Comparison of ENCODE assay signal across 1 cellular context in the genomic region with DNA sequence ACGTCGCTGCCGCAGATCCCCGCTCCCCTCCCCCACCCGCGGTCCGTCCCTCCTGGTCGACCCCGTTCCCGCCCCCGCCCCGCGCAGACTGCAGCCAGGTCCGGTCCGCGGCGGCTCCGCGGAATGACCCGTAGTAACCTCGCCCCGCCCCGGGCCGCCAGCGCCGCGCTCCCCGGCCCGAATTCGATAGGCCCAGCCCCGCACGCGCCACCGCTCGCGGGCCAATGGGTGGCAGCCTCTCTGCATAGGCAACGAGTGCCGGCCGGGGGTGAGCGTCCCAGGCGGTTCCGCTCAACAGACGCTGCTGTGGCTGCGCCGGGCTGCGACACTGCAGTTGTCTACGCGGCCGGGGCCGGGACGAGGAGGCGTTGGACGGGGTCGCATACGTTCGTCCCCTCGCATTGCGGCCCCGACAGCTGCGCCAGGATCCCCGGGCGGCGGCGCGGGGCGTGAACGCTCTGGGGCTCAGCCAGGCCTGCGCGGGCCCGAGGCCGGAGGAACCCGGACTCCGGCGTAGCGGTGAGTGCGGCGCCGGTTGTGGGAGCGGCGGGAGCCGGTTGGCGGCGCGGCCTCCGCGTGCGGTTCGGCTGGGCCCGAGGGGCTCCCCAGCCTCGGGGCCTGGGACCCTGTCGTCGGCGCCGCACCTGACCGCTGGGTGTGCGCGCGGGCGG.
TF ChIP-seq lines count a peak whose summit lies in the region.

A gene (plus strand): TSS at position 297 of the 671 bp plus-strand sequence. CDS start 47,737 bp downstream, outside the sequence.

TF ChIP-seq in HepG2, 621 proteins besides CTCF, POLR2A, EP300 and RAD21 (continued from another document and continues in another):
- TF ChIP-seq, protein P1, sequence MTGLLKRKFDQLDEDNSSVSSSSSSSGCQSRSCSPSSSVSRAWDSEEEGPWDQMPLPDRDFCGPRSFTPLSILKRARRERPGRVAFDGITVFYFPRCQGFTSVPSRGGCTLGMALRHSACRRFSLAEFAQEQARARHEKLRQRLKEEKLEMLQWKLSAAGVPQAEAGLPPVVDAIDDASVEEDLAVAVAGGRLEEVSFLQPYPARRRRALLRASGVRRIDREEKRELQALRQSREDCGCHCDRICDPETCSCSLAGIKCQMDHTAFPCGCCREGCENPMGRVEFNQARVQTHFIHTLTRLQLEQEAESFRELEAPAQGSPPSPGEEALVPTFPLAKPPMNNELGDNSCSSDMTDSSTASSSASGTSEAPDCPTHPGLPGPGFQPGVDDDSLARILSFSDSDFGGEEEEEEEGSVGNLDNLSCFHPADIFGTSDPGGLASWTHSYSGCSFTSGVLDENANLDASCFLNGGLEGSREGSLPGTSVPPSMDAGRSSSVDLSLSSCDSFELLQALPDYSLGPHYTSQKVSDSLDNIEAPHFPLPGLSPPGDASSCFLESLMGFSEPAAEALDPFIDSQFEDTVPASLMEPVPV (CRISPR knock-in tag; IDR thresholded peaks at IDR 0.05), result peak; percentile 95
- TF ChIP-seq HOXA3 (CRISPR knock-in tag; IDR thresholded peaks at IDR 0.05), result no peak; the same call in 1 of the 2 replicates
- TF ChIP-seq RFXANK (CRISPR knock-in tag; IDR thresholded peaks at IDR 0.05), result peak; percentile 78; the same call in 1 of the 2 replicates
- TF ChIP-seq, protein P2, sequence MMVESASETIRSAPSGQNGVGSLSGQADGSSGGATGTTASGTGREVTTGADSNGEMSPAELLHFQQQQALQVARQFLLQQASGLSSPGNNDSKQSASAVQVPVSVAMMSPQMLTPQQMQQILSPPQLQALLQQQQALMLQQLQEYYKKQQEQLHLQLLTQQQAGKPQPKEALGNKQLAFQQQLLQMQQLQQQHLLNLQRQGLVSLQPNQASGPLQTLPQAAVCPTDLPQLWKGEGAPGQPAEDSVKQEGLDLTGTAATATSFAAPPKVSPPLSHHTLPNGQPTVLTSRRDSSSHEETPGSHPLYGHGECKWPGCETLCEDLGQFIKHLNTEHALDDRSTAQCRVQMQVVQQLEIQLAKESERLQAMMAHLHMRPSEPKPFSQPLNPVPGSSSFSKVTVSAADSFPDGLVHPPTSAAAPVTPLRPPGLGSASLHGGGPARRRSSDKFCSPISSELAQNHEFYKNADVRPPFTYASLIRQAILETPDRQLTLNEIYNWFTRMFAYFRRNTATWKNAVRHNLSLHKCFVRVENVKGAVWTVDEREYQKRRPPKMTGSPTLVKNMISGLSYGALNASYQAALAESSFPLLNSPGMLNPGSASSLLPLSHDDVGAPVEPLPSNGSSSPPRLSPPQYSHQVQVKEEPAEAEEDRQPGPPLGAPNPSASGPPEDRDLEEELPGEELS (CRISPR knock-in tag; IDR thresholded peaks at IDR 0.05), result peak; percentile 54; the same call in 1 of the 2 replicates
- no peak for TF ChIP-seq FOXK2 (IDR thresholded peaks at IDR 0.05)
- TF ChIP-seq, protein P3, sequence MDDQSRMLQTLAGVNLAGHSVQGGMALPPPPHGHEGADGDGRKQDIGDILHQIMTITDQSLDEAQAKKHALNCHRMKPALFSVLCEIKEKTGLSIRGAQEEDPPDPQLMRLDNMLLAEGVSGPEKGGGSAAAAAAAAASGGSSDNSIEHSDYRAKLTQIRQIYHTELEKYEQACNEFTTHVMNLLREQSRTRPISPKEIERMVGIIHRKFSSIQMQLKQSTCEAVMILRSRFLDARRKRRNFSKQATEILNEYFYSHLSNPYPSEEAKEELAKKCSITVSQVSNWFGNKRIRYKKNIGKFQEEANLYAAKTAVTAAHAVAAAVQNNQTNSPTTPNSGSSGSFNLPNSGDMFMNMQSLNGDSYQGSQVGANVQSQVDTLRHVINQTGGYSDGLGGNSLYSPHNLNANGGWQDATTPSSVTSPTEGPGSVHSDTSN (CRISPR knock-in tag; IDR thresholded peaks at IDR 0.05; ENCODE audit: borderline replicate concordance), result peak; percentile 85
- TF ChIP-seq, protein P4, sequence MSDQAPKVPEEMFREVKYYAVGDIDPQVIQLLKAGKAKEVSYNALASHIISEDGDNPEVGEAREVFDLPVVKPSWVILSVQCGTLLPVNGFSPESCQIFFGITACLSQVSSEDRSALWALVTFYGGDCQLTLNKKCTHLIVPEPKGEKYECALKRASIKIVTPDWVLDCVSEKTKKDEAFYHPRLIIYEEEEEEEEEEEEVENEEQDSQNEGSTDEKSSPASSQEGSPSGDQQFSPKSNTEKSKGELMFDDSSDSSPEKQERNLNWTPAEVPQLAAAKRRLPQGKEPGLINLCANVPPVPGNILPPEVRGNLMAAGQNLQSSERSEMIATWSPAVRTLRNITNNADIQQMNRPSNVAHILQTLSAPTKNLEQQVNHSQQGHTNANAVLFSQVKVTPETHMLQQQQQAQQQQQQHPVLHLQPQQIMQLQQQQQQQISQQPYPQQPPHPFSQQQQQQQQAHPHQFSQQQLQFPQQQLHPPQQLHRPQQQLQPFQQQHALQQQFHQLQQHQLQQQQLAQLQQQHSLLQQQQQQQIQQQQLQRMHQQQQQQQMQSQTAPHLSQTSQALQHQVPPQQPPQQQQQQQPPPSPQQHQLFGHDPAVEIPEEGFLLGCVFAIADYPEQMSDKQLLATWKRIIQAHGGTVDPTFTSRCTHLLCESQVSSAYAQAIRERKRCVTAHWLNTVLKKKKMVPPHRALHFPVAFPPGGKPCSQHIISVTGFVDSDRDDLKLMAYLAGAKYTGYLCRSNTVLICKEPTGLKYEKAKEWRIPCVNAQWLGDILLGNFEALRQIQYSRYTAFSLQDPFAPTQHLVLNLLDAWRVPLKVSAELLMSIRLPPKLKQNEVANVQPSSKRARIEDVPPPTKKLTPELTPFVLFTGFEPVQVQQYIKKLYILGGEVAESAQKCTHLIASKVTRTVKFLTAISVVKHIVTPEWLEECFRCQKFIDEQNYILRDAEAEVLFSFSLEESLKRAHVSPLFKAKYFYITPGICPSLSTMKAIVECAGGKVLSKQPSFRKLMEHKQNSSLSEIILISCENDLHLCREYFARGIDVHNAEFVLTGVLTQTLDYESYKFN (CRISPR knock-in tag; conservative IDR thresholded peaks at IDR 0.05), result peak; percentile 85
- peak; percentile 93 for TF ChIP-seq KMT2A (CRISPR knock-in tag; IDR thresholded peaks at IDR 0.05)
- no peak for TF ChIP-seq GATAD2A (CRISPR knock-in tag; IDR thresholded peaks at IDR 0.05)
- TF ChIP-seq RXRB (CRISPR knock-in tag; IDR thresholded peaks at IDR 0.05; ENCODE audit: borderline replicate concordance), result peak; percentile 93
- no peak for TF ChIP-seq NR2F6 (IDR thresholded peaks at IDR 0.05)
- peak; percentile 22; the same call in 1 of the 2 replicates for TF ChIP-seq NR2F6 (CRISPR knock-in tag; IDR thresholded peaks at IDR 0.05)
- peak; percentile 98 for TF ChIP-seq BORCS8-MEF2B (CRISPR knock-in tag; IDR thresholded peaks at IDR 0.05)
- peak; percentile 35; the same call in 1 of the 2 replicates for TF ChIP-seq SIX4 (CRISPR knock-in tag; IDR thresholded peaks at IDR 0.05)
- TF ChIP-seq SOX6 (IDR thresholded peaks at IDR 0.05), result no peak
- TF ChIP-seq SOX6 (CRISPR knock-in tag; IDR thresholded peaks at IDR 0.05), result peak; percentile 79; the same call in 1 of the 2 replicates
- TF ChIP-seq, protein P5, sequence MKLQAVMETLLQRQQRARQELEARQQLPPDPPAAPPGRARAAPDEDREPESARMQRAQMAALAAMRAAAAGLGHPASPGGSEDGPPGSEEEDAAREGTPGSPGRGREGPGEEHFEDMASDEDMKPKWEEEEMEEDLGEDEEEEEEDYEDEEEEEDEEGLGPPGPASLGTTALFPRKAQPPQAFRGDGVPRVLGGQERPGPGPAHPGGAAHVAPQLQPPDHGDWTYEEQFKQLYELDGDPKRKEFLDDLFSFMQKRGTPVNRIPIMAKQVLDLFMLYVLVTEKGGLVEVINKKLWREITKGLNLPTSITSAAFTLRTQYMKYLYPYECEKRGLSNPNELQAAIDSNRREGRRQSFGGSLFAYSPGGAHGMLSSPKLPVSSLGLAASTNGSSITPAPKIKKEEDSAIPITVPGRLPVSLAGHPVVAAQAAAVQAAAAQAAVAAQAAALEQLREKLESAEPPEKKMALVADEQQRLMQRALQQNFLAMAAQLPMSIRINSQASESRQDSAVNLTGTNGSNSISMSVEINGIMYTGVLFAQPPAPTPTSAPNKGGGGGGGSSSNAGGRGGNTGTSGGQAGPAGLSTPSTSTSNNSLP (IDR thresholded peaks at IDR 0.05; ENCODE audit: low read depth, low read length), result no peak
- no peak for TF ChIP-seq CREM (IDR thresholded peaks at IDR 0.05)
- 0 out of 2 replicates have a peak, but pooled peaks have one; percentile 34 for TF ChIP-seq CREM (CRISPR knock-in tag; IDR thresholded peaks at IDR 0.05)
- no peak for TF ChIP-seq AGO1 (IDR thresholded peaks at IDR 0.05; ENCODE audit: low read depth, low read length, poor library complexity, severe bottlenecking)
- peak; percentile 99 for TF ChIP-seq ZC3H13 (CRISPR knock-in tag; IDR thresholded peaks at IDR 0.05)
- TF ChIP-seq, protein P6, sequence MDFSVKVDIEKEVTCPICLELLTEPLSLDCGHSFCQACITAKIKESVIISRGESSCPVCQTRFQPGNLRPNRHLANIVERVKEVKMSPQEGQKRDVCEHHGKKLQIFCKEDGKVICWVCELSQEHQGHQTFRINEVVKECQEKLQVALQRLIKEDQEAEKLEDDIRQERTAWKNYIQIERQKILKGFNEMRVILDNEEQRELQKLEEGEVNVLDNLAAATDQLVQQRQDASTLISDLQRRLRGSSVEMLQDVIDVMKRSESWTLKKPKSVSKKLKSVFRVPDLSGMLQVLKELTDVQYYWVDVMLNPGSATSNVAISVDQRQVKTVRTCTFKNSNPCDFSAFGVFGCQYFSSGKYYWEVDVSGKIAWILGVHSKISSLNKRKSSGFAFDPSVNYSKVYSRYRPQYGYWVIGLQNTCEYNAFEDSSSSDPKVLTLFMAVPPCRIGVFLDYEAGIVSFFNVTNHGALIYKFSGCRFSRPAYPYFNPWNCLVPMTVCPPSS (IDR thresholded peaks at IDR 0.05), result no peak
- peak; percentile 91; the same call in 1 of the 2 replicates for TF ChIP-seq EEA1 (CRISPR knock-in tag; IDR thresholded peaks at IDR 0.05; ENCODE audit: borderline replicate concordance)
- TF ChIP-seq SSRP1 (CRISPR knock-in tag; IDR thresholded peaks at IDR 0.05), result no peak
- peak; percentile 100 for TF ChIP-seq TAF1 (CRISPR knock-in tag; IDR thresholded peaks at IDR 0.05)
- TF ChIP-seq, protein P7, sequence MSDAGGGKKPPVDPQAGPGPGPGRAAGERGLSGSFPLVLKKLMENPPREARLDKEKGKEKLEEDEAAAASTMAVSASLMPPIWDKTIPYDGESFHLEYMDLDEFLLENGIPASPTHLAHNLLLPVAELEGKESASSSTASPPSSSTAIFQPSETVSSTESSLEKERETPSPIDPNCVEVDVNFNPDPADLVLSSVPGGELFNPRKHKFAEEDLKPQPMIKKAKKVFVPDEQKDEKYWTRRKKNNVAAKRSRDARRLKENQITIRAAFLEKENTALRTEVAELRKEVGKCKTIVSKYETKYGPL (CRISPR knock-in tag; IDR thresholded peaks at IDR 0.05), result peak; percentile 54
- no peak for TF ChIP-seq ZNF530 (CRISPR knock-in tag; IDR thresholded peaks at IDR 0.05; ENCODE audit: low read depth)
- TF ChIP-seq ELF1 (CRISPR knock-in tag; IDR thresholded peaks at IDR 0.05), result peak; percentile 57; the same call in 1 of the 2 replicates
- no peak for TF ChIP-seq ZNF33A (CRISPR knock-in tag; IDR thresholded peaks at IDR 0.05; ENCODE audit: borderline replicate concordance)
- TF ChIP-seq, protein P8, sequence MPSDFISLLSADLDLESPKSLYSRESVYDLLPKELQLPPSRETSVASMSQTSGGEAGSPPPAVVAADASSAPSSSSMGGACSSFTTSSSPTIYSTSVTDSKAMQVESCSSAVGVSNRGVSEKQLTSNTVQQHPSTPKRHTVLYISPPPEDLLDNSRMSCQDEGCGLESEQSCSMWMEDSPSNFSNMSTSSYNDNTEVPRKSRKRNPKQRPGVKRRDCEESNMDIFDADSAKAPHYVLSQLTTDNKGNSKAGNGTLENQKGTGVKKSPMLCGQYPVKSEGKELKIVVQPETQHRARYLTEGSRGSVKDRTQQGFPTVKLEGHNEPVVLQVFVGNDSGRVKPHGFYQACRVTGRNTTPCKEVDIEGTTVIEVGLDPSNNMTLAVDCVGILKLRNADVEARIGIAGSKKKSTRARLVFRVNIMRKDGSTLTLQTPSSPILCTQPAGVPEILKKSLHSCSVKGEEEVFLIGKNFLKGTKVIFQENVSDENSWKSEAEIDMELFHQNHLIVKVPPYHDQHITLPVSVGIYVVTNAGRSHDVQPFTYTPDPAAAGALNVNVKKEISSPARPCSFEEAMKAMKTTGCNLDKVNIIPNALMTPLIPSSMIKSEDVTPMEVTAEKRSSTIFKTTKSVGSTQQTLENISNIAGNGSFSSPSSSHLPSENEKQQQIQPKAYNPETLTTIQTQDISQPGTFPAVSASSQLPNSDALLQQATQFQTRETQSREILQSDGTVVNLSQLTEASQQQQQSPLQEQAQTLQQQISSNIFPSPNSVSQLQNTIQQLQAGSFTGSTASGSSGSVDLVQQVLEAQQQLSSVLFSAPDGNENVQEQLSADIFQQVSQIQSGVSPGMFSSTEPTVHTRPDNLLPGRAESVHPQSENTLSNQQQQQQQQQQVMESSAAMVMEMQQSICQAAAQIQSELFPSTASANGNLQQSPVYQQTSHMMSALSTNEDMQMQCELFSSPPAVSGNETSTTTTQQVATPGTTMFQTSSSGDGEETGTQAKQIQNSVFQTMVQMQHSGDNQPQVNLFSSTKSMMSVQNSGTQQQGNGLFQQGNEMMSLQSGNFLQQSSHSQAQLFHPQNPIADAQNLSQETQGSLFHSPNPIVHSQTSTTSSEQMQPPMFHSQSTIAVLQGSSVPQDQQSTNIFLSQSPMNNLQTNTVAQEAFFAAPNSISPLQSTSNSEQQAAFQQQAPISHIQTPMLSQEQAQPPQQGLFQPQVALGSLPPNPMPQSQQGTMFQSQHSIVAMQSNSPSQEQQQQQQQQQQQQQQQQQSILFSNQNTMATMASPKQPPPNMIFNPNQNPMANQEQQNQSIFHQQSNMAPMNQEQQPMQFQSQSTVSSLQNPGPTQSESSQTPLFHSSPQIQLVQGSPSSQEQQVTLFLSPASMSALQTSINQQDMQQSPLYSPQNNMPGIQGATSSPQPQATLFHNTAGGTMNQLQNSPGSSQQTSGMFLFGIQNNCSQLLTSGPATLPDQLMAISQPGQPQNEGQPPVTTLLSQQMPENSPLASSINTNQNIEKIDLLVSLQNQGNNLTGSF (CRISPR knock-in tag; IDR thresholded peaks at IDR 0.05), result peak; percentile 95
- peak; percentile 100 for TF ChIP-seq DR1 (CRISPR knock-in tag; IDR thresholded peaks at IDR 0.05)
- peak; percentile 83 for TF ChIP-seq IRF2 (CRISPR knock-in tag; IDR thresholded peaks at IDR 0.05)
- peak; percentile 63 for TF ChIP-seq JARID2 (CRISPR knock-in tag; IDR thresholded peaks at IDR 0.05; ENCODE audit: insufficient replicate concordance)
- peak; percentile 90 for TF ChIP-seq NFYB (CRISPR knock-in tag; IDR thresholded peaks at IDR 0.05)
- TF ChIP-seq NKX3-1 (CRISPR knock-in tag; IDR thresholded peaks at IDR 0.05), result peak; percentile 95
- TF ChIP-seq ZNF564 (CRISPR knock-in tag; IDR thresholded peaks at IDR 0.05), result peak; percentile 97
- peak; percentile 61; the same call in 1 of the 2 replicates for TF ChIP-seq NCOA1 (CRISPR knock-in tag; IDR thresholded peaks at IDR 0.05)
- peak; percentile 88; the same call in 1 of the 2 replicates for TF ChIP-seq GPN1 (CRISPR knock-in tag; IDR thresholded peaks at IDR 0.05; ENCODE audit: borderline replicate concordance)
- TF ChIP-seq ZNF292 (CRISPR knock-in tag; IDR thresholded peaks at IDR 0.05; ENCODE audit: borderline replicate concordance, low read depth), result peak; percentile 45; the same call in 1 of the 2 replicates
- peak; percentile 68; the same call in 1 of the 2 replicates for TF ChIP-seq JUNB (CRISPR knock-in tag; IDR thresholded peaks at IDR 0.05; ENCODE audit: borderline replicate concordance)
- TF ChIP-seq CBFB (CRISPR knock-in tag; IDR thresholded peaks at IDR 0.05), result peak; percentile 92
- TF ChIP-seq ZIK1 (CRISPR knock-in tag; IDR thresholded peaks at IDR 0.05; ENCODE audit: borderline replicate concordance, low read depth), result peak; percentile 66; the same call in 1 of the 2 replicates
- TF ChIP-seq ZNF777 (CRISPR knock-in tag; IDR thresholded peaks at IDR 0.05), result peak; percentile 84
- peak; percentile 98 for TF ChIP-seq RXRA (CRISPR knock-in tag; IDR thresholded peaks at IDR 0.05)
- no peak for TF ChIP-seq TCF7L2 (IDR thresholded peaks at IDR 0.05; ENCODE audit: low read depth, low read length)
- peak; percentile 49; the same call in 1 of the 2 replicates for TF ChIP-seq MTF1 (CRISPR knock-in tag; IDR thresholded peaks at IDR 0.05)
